ENCODE assay signal across 8 cellular contexts in the genomic region with DNA sequence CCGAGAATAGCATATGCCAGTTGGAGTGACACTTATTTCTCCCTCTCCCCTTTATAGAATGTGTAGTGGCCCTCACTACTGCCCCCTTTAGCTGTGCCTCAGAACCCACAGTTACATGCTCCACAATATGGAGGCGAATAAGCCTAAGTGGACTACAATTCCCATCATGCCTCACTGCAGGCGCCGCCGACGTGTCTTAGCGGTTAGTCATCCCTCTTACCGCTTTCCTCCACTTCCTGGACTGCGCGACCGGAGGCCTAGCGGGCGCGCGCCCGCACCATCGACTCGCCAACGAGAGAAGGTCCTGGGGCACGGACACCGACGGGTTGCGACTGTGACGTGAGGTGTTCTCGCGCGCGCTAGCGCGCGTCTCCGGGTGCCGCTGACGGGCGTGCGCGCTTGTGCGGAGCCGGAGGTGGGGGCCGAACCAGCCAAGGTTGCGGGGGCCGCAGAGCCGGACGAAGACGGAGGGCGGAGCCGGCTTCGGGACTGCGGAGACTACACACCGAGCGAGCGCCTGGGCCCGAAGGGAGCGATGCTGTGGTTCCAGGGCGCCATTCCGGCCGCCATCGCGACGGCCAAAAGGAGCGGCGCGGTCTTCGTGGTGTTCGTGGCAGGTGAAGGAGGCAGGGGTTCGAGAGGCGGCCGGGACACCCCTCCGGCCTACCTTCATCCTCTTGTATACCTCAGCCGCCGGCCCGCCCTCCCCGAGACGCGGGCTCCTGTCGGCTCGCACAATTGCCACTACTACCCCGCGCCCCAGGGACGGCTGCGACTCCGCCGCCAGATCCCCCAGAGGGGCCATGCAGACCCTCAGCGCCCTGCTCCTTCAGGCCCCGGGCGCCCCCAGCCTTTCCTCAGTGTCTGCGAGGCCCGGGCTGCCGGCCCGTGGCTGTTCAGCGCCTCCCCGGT. TPM values are rescaled to one million over a fixed set of nuclear protein-coding genes. Genes with fewer than 3 reads are reported as not detected.
DNase-seq lines count a peak whose midpoint lies in the region; ATAC-seq and TF ChIP-seq lines count a peak whose summit lies in the region.

A gene with protein sequence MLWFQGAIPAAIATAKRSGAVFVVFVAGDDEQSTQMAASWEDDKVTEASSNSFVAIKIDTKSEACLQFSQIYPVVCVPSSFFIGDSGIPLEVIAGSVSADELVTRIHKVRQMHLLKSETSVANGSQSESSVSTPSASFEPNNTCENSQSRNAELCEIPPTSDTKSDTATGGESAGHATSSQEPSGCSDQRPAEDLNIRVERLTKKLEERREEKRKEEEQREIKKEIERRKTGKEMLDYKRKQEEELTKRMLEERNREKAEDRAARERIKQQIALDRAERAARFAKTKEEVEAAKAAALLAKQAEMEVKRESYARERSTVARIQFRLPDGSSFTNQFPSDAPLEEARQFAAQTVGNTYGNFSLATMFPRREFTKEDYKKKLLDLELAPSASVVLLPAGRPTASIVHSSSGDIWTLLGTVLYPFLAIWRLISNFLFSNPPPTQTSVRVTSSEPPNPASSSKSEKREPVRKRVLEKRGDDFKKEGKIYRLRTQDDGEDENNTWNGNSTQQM (plus strand): TSS at position 461 of the 912 bp plus-strand sequence. CDS start 75 bp downstream, at position 536.

- H2AFZ ChIP-seq in OCI-LY1 (ENCODE audit: low read length): peak within 1 kb of the TSS; percentile 70; the same call in 1 of the 2 replicates

- H3K4me1 ChIP-seq in HUES64 (ENCODE audit: insufficient read depth, low read length) (peaks cover 17% of the 10 kb centered on the region), OCI-LY1 (ENCODE audit: insufficient read depth, low read length, severe bottlenecking) (peaks cover 20% of the 10 kb centered on the region)

- H3K9me3 Mint-ChIP-seq in endothelial cell (ENCODE audit: unreplicated experiment): no peaks in the 10 kb centered on the region

- H3K27me3 ChIP-seq in HUES64 (ENCODE audit: insufficient read depth, low read length) (no peaks in the 10 kb centered on the region), OCI-LY1 (ENCODE audit: insufficient read depth, low read length) (no peaks in the 10 kb centered on the region)

- H3K4me2 ChIP-seq in OCI-LY1 (ENCODE audit: low read length): peak within 1 kb of the TSS; percentile 100

- H3K27ac ChIP-seq in HUES64 (ENCODE audit: low read depth, low read length) (peak within 1 kb of the TSS; percentile 93), OCI-LY1 (ENCODE audit: low read depth, low read length, poor library complexity, severe bottlenecking) (peak within 1 kb of the TSS; percentile 71)

- H3K36me3 ChIP-seq in HUES64 (ENCODE audit: insufficient read depth, low read length) (peaks cover 13% of the 10 kb centered on the region), OCI-LY1 (ENCODE audit: insufficient read depth, low read length) (peaks cover 12% of the 10 kb centered on the region)

- WGBS in HUES64: under 1% methylated on average over 91 of the region's 92 CpGs

- H4K20me1 ChIP-seq in OCI-LY1 (ENCODE audit: insufficient read depth, low read length): no peaks in the 10 kb centered on the region; the same call in 1 of the 2 replicates

- H3K9me3 ChIP-seq in HUES64 (ENCODE audit: insufficient read depth, low read depth, low read length) (no peaks in the 10 kb centered on the region), OCI-LY1 (ENCODE audit: low read length) (no peaks in the 10 kb centered on the region)

- H3K9ac ChIP-seq in HUES64 (ENCODE audit: low read depth, low read length): peak within 1 kb of the TSS; percentile 87
- peak within 1 kb of the TSS; percentile 96 for H3K9ac ChIP-seq in OCI-LY1 (ENCODE audit: low read length)

- peak within 1 kb of the TSS; percentile 73 for H3K4me3 ChIP-seq in HUES64 (ENCODE audit: low read length)
- peak within 1 kb of the TSS; percentile 97 for H3K4me3 ChIP-seq in OCI-LY1 (ENCODE audit: low read depth, low read length, poor library complexity, severe bottlenecking)

- H3K36me3 Mint-ChIP-seq in endothelial cell (ENCODE audit: low read depth, unreplicated experiment): peaks cover 14% of the 10 kb centered on the region

- H3K27me3 Mint-ChIP-seq in endothelial cell (ENCODE audit: unreplicated experiment): peaks cover 7% of the 10 kb centered on the region

- H3K79me2 ChIP-seq in OCI-LY1 (ENCODE audit: insufficient read depth, low read length): peaks cover 43% of the 10 kb centered on the region

- H3K27ac Mint-ChIP-seq in endothelial cell (ENCODE audit: unreplicated experiment): peak within 1 kb of the TSS; percentile 96

- peaks cover 27% of the 10 kb centered on the region for H3K4me1 Mint-ChIP-seq in endothelial cell (ENCODE audit: unreplicated experiment)

- H3F3A ChIP-seq in OCI-LY1 (ENCODE audit: insufficient read depth, low read length): no peaks in the 10 kb centered on the region

- peak; percentile 92 for DNase-seq in D341Med (ENCODE audit: low spot score)
- peak; percentile 95 for DNase-seq in activated CD8-positive, alpha-beta memory T cell treated with anti-CD3 and anti-CD28 coated beads, Interleukin-2, amount 50 U/mL, for 48 hours
- peak; percentile 94 for DNase-seq in endothelial cell (ENCODE audit: low spot score)
- peak; percentile 99 for DNase-seq in midbrain (lab: John Stamatoyannopoulos, UW)
- DNase-seq in stimulated activated CD8-positive, alpha-beta memory T cell treated with anti-CD3 and anti-CD28 coated beads, Interleukin-2, amount 100 ng/mL, for 48 hours (ENCODE audit: low read depth in 2 of 2): peak; percentile 95

- H3K4me3 Mint-ChIP-seq in endothelial cell (ENCODE audit: unreplicated experiment): peak within 1 kb of the TSS; percentile 97

- ATAC-seq in GM21423 (IDR thresholded peaks at IDR 0.05; ENCODE audit: unreplicated experiment): peak; percentile 93

- TF ChIP-seq CTCF in OCI-LY1 (IDR thresholded peaks at IDR 0.05; ENCODE audit: low read length) (peak; percentile 86), endothelial cell (IDR thresholded peaks at IDR 0.05; ENCODE audit: unreplicated experiment) (peak; percentile 58)

- H3K9me2 ChIP-seq in OCI-LY1 (ENCODE audit: low read depth, low read length): no peaks in the 10 kb centered on the region

RNA-seq across cellular contexts. Expression of the gene that starts here (rescaled TPM):
- 51.7 TPM for polyA plus RNA-seq in HUES64 (2013, experiment 1 of 2)
- 53.6 TPM for polyA plus RNA-seq in HUES64 (2013, experiment 2 of 2)
- total RNA-seq in endothelial cell (ENCODE audit: unreplicated experiment): 101 TPM

Comparison
In these comparisons a context has a peak if more than half of its experiments do, and no peak if none do; other contexts are left out.
1. Peak in every context shown above with its lines: DNase-seq, ATAC-seq, H3K4me3 ChIP-seq and H3K27ac ChIP-seq.